In genomic region chr2:53945538-53945937, GRCh38 we compare ENCODE assay signal across 16 cellular contexts. TPM values are rescaled to one million over a fixed set of nuclear protein-coding genes. Genes with fewer than 3 reads are reported as not detected.
A peak's percentile ranks its signal among the peaks of the same experiment; 100 is the strongest.
DNase-seq lines count a peak whose midpoint lies in the region; ATAC-seq and TF ChIP-seq lines count a peak whose summit lies in the region.
"Had no signal": no experiment of that assay in that cellular context is flagged by ENCODE, and none has a peak within 500 bp of the region (broad histone marks: within the 10 kb centered on the region; RNA-seq: fewer than 3 reads in every experiment).

No MANE protein-coding gene starts in this region.

- H3K4me3 Mint-ChIP-seq in activated naive CD4-positive, alpha-beta T cell treated with anti-CD3 and anti-CD28 coated beads, Interleukin-2, amount 50 U/mL, for 24 hours: no peak overlapping the region
- peak overlapping the region in 2 of 5 donors; percentile 36 to 56 for H3K4me3 Mint-ChIP-seq in immature natural killer cell
- H3K4me3 Mint-ChIP-seq in stimulated activated memory B cell treated with anti-CD40 and anti-IgM and Interleukin-4, amounts not matched to agents 10 μg/mL and 1 μg/mL and 100 μg/mL, for 72 hours: peak overlapping the region; percentile 27
- H3K4me3 Mint-ChIP-seq: activated CD4-positive, alpha-beta T cell treated with anti-CD3 and anti-CD28 coated beads, Interleukin-2, amount 10 ng/mL, durations not matched to agents 7 days and 5 days; activated T-helper 17 cell treated with anti-CD3 and anti-CD28 coated beads, Interleukin-2, amount 50 U/mL, for 72 hours; endodermal cell; neural crest cell; type B pancreatic cell had no signal

- H3K27ac Mint-ChIP-seq in activated naive CD4-positive, alpha-beta T cell treated with anti-CD3 and anti-CD28 coated beads, Interleukin-2, amount 50 U/mL, for 24 hours: peak overlapping the region; percentile 52
- H3K27ac Mint-ChIP-seq in immature natural killer cell: peak overlapping the region; percentile 49 to 88 (median 74)
- peak overlapping the region; percentile 78 for H3K27ac Mint-ChIP-seq in stimulated activated memory B cell treated with anti-CD40 and anti-IgM and Interleukin-4, amounts not matched to agents 10 μg/mL and 1 μg/mL and 100 μg/mL, for 72 hours
- H3K27ac Mint-ChIP-seq: activated CD4-positive, alpha-beta T cell treated with anti-CD3 and anti-CD28 coated beads, Interleukin-2, amount 10 ng/mL, durations not matched to agents 7 days and 5 days; activated T-helper 17 cell treated with anti-CD3 and anti-CD28 coated beads, Interleukin-2, amount 50 U/mL, for 72 hours; type B pancreatic cell had no signal

- peaks cover 32% of the 10 kb centered on the region for H3K4me1 ChIP-seq in OCI-LY7 (ENCODE audit: insufficient read depth, low read length, poor library complexity, severe bottlenecking)

- H3K4me2 ChIP-seq in OCI-LY7 (ENCODE audit: low read length): peak overlapping the region; percentile 14; the same call in 1 of the 2 replicates

- ATAC-seq in stimulated activated memory B cell treated with anti-CD40 and anti-IgM and Interleukin-4, amounts not matched to agents 10 μg/mL and 1 μg/mL and 100 μg/mL, for 72 hours: no peak
- ATAC-seq in HG02623 (IDR thresholded peaks at IDR 0.05; ENCODE audit: unreplicated experiment) (no peak), GM19467 (IDR thresholded peaks at IDR 0.05; ENCODE audit: unreplicated experiment) (no peak)
- ATAC-seq: activated T-helper 17 cell treated with anti-CD3 and anti-CD28 coated beads, Interleukin-2, amount 50 U/mL, for 72 hours had no signal

- POLR2A ChIA-PET in OCI-LY7 (lab: Charles Lee): interaction anchor here (0.6 to 1.6 kb wide), 4 partner anchors 12 to 516 kb away, joined by 3 to 4 read pairs (median 4); no protein-coding TSS in a partner anchor

- peak overlapping the region; percentile 1 for H3K27ac ChIP-seq in OCI-LY7 (ENCODE audit: low read depth, low read length, poor library complexity, severe bottlenecking)

- no peak for DNase-seq in activated naive CD4-positive, alpha-beta T cell treated with anti-CD3 and anti-CD28 coated beads, Interleukin-2, amount 50 U/mL, for 16 hours
- DNase-seq in OCI-LY7 (ENCODE audit: low spot score) (no peak), immature natural killer cell (no peak), NCI-H82 treated with DMSO at 0.1 percent for 48 hours (lab: John Stamatoyannopoulos, UW; ENCODE audit: unreplicated experiment) (no peak)
- DNase-seq: activated CD4-positive, alpha-beta T cell treated with anti-CD3 and anti-CD28 coated beads, Interleukin-2, amount 10 ng/mL, durations not matched to agents 7 days and 5 days; DMS 273 treated with DMSO at 0.1 percent for 48 hours; endodermal cell; NCI-H2029 treated with DMSO at 0.1 percent for 48 hours; SW 1271 had no signal

- H3K27me3 Mint-ChIP-seq in activated naive CD4-positive, alpha-beta T cell treated with anti-CD3 and anti-CD28 coated beads, Interleukin-2, amount 50 U/mL, for 24 hours: no peaks in the 10 kb centered on the region
- H3K27me3 Mint-ChIP-seq in immature natural killer cell (ENCODE audit: low read depth in 3 of 3): peaks cover 0 to 10% (median 0%) of the 10 kb centered on the region in 3 donors
- no peaks in the 10 kb centered on the region for H3K27me3 Mint-ChIP-seq in stimulated activated memory B cell treated with anti-CD40 and anti-IgM and Interleukin-4, amounts not matched to agents 10 μg/mL and 1 μg/mL and 100 μg/mL, for 72 hours
- H3K27me3 Mint-ChIP-seq: activated CD4-positive, alpha-beta T cell treated with anti-CD3 and anti-CD28 coated beads, Interleukin-2, amount 10 ng/mL, durations not matched to agents 7 days and 5 days; activated T-helper 17 cell treated with anti-CD3 and anti-CD28 coated beads, Interleukin-2, amount 50 U/mL, for 72 hours; type B pancreatic cell had no signal

- no peaks in the 10 kb centered on the region for H3K9me3 Mint-ChIP-seq in activated naive CD4-positive, alpha-beta T cell treated with anti-CD3 and anti-CD28 coated beads, Interleukin-2, amount 50 U/mL, for 24 hours
- H3K9me3 Mint-ChIP-seq in immature natural killer cell: no peaks in the 10 kb centered on the region
- H3K9me3 Mint-ChIP-seq in stimulated activated memory B cell treated with anti-CD40 and anti-IgM and Interleukin-4, amounts not matched to agents 10 μg/mL and 1 μg/mL and 100 μg/mL, for 72 hours: no peaks in the 10 kb centered on the region
- H3K9me3 Mint-ChIP-seq: activated CD4-positive, alpha-beta T cell treated with anti-CD3 and anti-CD28 coated beads, Interleukin-2, amount 10 ng/mL, durations not matched to agents 7 days and 5 days; activated T-helper 17 cell treated with anti-CD3 and anti-CD28 coated beads, Interleukin-2, amount 50 U/mL, for 72 hours; endodermal cell; neural crest cell; type B pancreatic cell had no signal

- H3K9me2 ChIP-seq in OCI-LY7 (ENCODE audit: insufficient read depth, low read length): no peaks in the 10 kb centered on the region

- H3K79me2 ChIP-seq in OCI-LY7 (ENCODE audit: insufficient read depth, low read depth, low read length): peaks cover 39% of the 10 kb centered on the region

- peaks cover 76% of the 10 kb centered on the region for H3K36me3 ChIP-seq in OCI-LY7 (ENCODE audit: insufficient read depth, low read length)

- H3K4me1 Mint-ChIP-seq in activated naive CD4-positive, alpha-beta T cell treated with anti-CD3 and anti-CD28 coated beads, Interleukin-2, amount 50 U/mL, for 24 hours: peaks cover 49% of the 10 kb centered on the region
- H3K4me1 Mint-ChIP-seq in immature natural killer cell: peaks cover 43 to 85% of the 10 kb centered on the region in 2 donors
- H3K4me1 Mint-ChIP-seq in stimulated activated memory B cell treated with anti-CD40 and anti-IgM and Interleukin-4, amounts not matched to agents 10 μg/mL and 1 μg/mL and 100 μg/mL, for 72 hours: peaks cover 51% of the 10 kb centered on the region
- H3K4me1 Mint-ChIP-seq: endodermal cell had no signal

- no peak overlapping the region for H2AFZ ChIP-seq in OCI-LY7 (ENCODE audit: low read length)

- no peaks in the 10 kb centered on the region for H3K9me3 ChIP-seq in OCI-LY7 (ENCODE audit: low read length)

- no TSS peak for BruUV-seq in OCI-LY7 (replicated peaks; lab: Mats Ljungman, UMichigan)

- H3K36me3 Mint-ChIP-seq in activated naive CD4-positive, alpha-beta T cell treated with anti-CD3 and anti-CD28 coated beads, Interleukin-2, amount 50 U/mL, for 24 hours: peaks cover 18% of the 10 kb centered on the region
- peaks cover 14 to 26% (median 18%) of the 10 kb centered on the region in 3 donors for H3K36me3 Mint-ChIP-seq in immature natural killer cell
- H3K36me3 Mint-ChIP-seq in stimulated activated memory B cell treated with anti-CD40 and anti-IgM and Interleukin-4, amounts not matched to agents 10 μg/mL and 1 μg/mL and 100 μg/mL, for 72 hours: peaks cover 49% of the 10 kb centered on the region

- H3K4me3 ChIP-seq in OCI-LY7 (ENCODE audit: low read depth, low read length, poor library complexity, severe bottlenecking): no peak overlapping the region

- CTCF ChIA-PET in OCI-LY7 (lab: Charles Lee; ENCODE audit: unreplicated experiment): no interaction called here

- no peaks in the 10 kb centered on the region for H4K20me1 ChIP-seq in OCI-LY7 (ENCODE audit: insufficient read depth, low read length)

- intact Hi-C loops in OCI-LY7 (cut with micrococcal nuclease; ENCODE audit: unreplicated experiment): no loop called here

- TF ChIP-seq CTCF in OCI-LY7 (conservative IDR thresholded peaks at IDR 0.05; ENCODE audit: low read length): no peak

RNA-seq across cellular contexts. Expression of gene PSME4, which starts 25.3 kb away (rescaled TPM):
- total RNA-seq in OCI-LY7 (2014; rRNA removed; shearing (Covaris generic)): 38.0 and 38.8 TPM in 2 replicates
- 73.7 and 82.9 TPM in 2 replicates for total RNA-seq in OCI-LY7 (2022)
- polyA plus RNA-seq in immature natural killer cell: 1 to 10 TPM; 1.8 to 8.8 (median 4.2) TPM
